Comparison of ENCODE assay signal across 9 cellular contexts in the genomic region with DNA sequence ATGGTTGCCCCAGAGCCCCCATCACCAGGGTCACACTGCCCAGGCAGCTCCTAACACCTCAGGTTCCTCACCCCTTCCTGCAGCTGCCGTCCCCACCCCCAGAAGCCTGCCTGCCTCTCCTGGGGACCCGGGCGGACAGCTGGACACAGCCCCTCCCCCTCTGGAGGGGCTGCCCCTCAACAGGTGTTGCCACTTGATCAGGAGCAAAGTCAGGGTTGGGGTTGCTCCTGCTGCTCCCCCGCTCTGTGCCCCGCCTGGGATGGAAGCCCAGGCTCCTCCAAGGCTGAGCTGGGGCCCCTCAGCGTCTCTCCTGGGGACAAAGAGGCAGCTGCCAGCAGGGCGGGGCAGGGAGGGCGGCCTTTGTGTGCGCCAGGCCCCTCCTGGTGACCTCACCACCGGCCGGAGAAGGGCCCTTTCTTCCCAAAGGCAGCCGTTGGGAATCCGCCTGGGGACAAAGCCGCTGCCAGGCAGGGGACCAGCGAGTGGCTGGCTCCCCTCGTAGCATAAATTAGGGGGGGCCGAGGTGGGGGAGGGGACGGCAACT. TPM values are rescaled to one million over a fixed set of nuclear protein-coding genes. Genes with fewer than 3 reads are reported as not detected.
DNase-seq lines count a peak whose midpoint lies in the region; ATAC-seq, FAIRE-seq and TF ChIP-seq lines count a peak whose summit lies in the region.
"Had no signal": no experiment of that assay in that cellular context is flagged by ENCODE, and none has a peak within 500 bp of the region (broad histone marks: within the 10 kb centered on the region; RNA-seq: fewer than 3 reads in every experiment).

No MANE protein-coding gene starts in this region.

- H3K4me1 ChIP-seq in heart right ventricle (peaks cover 53 to 88% (median 69%) of the 10 kb centered on the region in 9 donors), small intestine (ENCODE audit: control insufficient read depth in 2 of 2, insufficient read depth in 1 of 2, low read depth in 1 of 2, low read length in 1 of 2) (peaks cover 0 to 3% of the 10 kb centered on the region in 2 donors)

- DNase-seq in DMS53 treated with DMSO at 0.1 percent for 48 hours (lab: John Stamatoyannopoulos, UW; ENCODE audit: unreplicated experiment): peak; percentile 27
- DNase-seq in NCI-H345 treated with DMSO at 0.1 percent for 48 hours (lab: John Stamatoyannopoulos, UW; ENCODE audit: unreplicated experiment): peak; percentile 13
- peak; percentile 50 to 71 for DNase-seq in heart right ventricle
- peak; percentile 71 for DNase-seq in progenitor cell of endocrine pancreas (ENCODE audit: low spot score, unreplicated experiment)
- DNase-seq in small intestine: no peak
- DNase-seq in effector CD4-positive, alpha-beta T cell: no peak
- DNase-seq in activated naive CD4-positive, alpha-beta T cell treated with anti-CD3 and anti-CD28 coated beads, Interleukin-2, amount 50 U/mL, for 16 hours: no peak

- H3K9me3 Mint-ChIP-seq in progenitor cell of endocrine pancreas (ENCODE audit: low read depth): no peaks in the 10 kb centered on the region

- peak overlapping the region; percentile 84 for H3K27ac Mint-ChIP-seq in progenitor cell of endocrine pancreas

- FAIRE-seq in small intestine (lab: Jason Lieb, UNC): no peak

- H3K4me1 Mint-ChIP-seq in progenitor cell of endocrine pancreas (ENCODE audit: low read depth): no peaks in the 10 kb centered on the region

- H3K27ac ChIP-seq in heart right ventricle: peak overlapping the region in 8 of 10 donors; percentile 16 to 79 (median 65)
- H3K27ac ChIP-seq in small intestine (ENCODE audit: low read depth in 1 of 2, low read length in 1 of 2): no peak overlapping the region

- no peaks in the 10 kb centered on the region for H3K9me3 ChIP-seq in heart right ventricle
- no peaks in the 10 kb centered on the region for H3K9me3 ChIP-seq in small intestine (ENCODE audit: control insufficient read depth, low read depth)
- H3K9me3 ChIP-seq: adrenal gland had no signal

- 14 to 15% methylated on average over 18 of the region's 18 CpGs for WGBS in heart right ventricle, 2 donors
- WGBS in small intestine, 3 donors: 8 to 23% (median 16%) methylated on average over 18 of the region's 18 CpGs

- TF ChIP-seq CTCF in heart right ventricle (IDR thresholded peaks at IDR 0.05): no peak
- no peak for TF ChIP-seq CTCF in progenitor cell of endocrine pancreas (IDR thresholded peaks at IDR 0.05; ENCODE audit: unreplicated experiment)

- H3K4me3 Mint-ChIP-seq in progenitor cell of endocrine pancreas (ENCODE audit: low read depth): no peak overlapping the region

- intact Hi-C loops in heart right ventricle (cut with DNase I): no loop called here

- no peaks in the 10 kb centered on the region for H3K27me3 Mint-ChIP-seq in progenitor cell of endocrine pancreas

- ATAC-seq in heart right ventricle (peak in 7 of 8 donors; percentile 9 to 47 (median 33)), HG02678 (IDR thresholded peaks at IDR 0.05; ENCODE audit: unreplicated experiment) (no peak)

- H3K36me3 ChIP-seq in heart right ventricle: no peaks in the 10 kb centered on the region
- no peaks in the 10 kb centered on the region for H3K36me3 ChIP-seq in small intestine (ENCODE audit: control insufficient read depth in 2 of 2, insufficient read depth in 2 of 2, low read length in 2 of 2)
- H3K36me3 ChIP-seq: adrenal gland had no signal

- H3K27me3 ChIP-seq in heart right ventricle (no peaks in the 10 kb centered on the region), small intestine (ENCODE audit: control insufficient read depth in 2 of 2, insufficient read depth in 2 of 2, low read length in 2 of 2) (no peaks in the 10 kb centered on the region)
- H3K27me3 ChIP-seq: adrenal gland had no signal

- no peaks in the 10 kb centered on the region for H3K36me3 Mint-ChIP-seq in progenitor cell of endocrine pancreas (ENCODE audit: insufficient read depth)

- H3K4me3 ChIP-seq in heart right ventricle (peak overlapping the region in 2 of 10 donors; percentile 12 to 21), small intestine (ENCODE audit: low read depth in 1 of 2, low read length in 2 of 2) (no peak overlapping the region)
- H3K4me3 ChIP-seq: adrenal gland had no signal

RNA-seq across cellular contexts. Expression of gene TRMT61A, which starts 13.6 kb away (rescaled TPM):
- total RNA-seq in heart right ventricle (1 to 10 TPM; 2.9 to 7.5 (median 3.8) TPM), progenitor cell of endocrine pancreas (10.3 and 10.7 TPM in 2 replicates)
- polyA plus RNA-seq in heart right ventricle (10 to 100 TPM in 1 of 2 donors, 1 to 10 TPM in 1; 8.6 to 14.7 TPM), small intestine (10 to 100 TPM in 1 of 3 donors, 1 to 10 TPM in 2; 4.9 to 16.5 (median 7.3) TPM)

RNA-seq across cellular contexts. Expression of gene BAG5, which starts 19.8 kb away (rescaled TPM):
- 10 to 100 TPM; 14.0 to 19.7 (median 16.8) TPM for total RNA-seq in heart right ventricle
- polyA plus RNA-seq in heart right ventricle: 1 to 10 TPM; 5.0 to 9.9 TPM
- total RNA-seq in progenitor cell of endocrine pancreas: 23.5 and 24.7 TPM in 2 replicates
- polyA plus RNA-seq in small intestine: 10 to 100 TPM in 2 of 3 donors, 1 to 10 TPM in 1; 8.5 to 14.2 (median 11.1) TPM

RNA-seq across cellular contexts. Expression of gene CKB, which starts 20.0 kb away (rescaled TPM):
- total RNA-seq in heart right ventricle (100 to 1,000 TPM; 273 to 896 (median 534) TPM), progenitor cell of endocrine pancreas (929 and 983 TPM in 2 replicates)
- polyA plus RNA-seq in heart right ventricle (1,000 to 10,000 TPM in 1 of 2 donors, 100 to 1,000 TPM in 1; 717 to 1,062 TPM), small intestine (10 to 100 TPM; 36.7 to 84.6 (median 60.8) TPM)

RNA-seq across cellular contexts. Expression of gene COA8, which starts 20.1 kb away (rescaled TPM):
- total RNA-seq in heart right ventricle (10 to 100 TPM; 33.3 to 53.9 (median 40.3) TPM), progenitor cell of endocrine pancreas (45.1 and 46.3 TPM in 2 replicates)
- polyA plus RNA-seq in heart right ventricle (100 to 1,000 TPM in 1 of 2 donors, 10 to 100 TPM in 1; 51.6 to 141 TPM), small intestine (10 to 100 TPM; 33.0 to 68.7 (median 56.5) TPM)

Comparison
In these comparisons a context has a peak if more than half of its experiments do, and no peak if none do; other contexts are left out.
1. DNase-seq: peak in DMS53 treated with DMSO at 0.1 percent for 48 hours (single experiment), NCI-H345 treated with DMSO at 0.1 percent for 48 hours (single experiment), heart right ventricle (2 of 2) and progenitor cell of endocrine pancreas (single experiment); none in small intestine (single experiment), effector CD4-positive, alpha-beta T cell (single experiment) and activated naive CD4-positive, alpha-beta T cell treated with anti-CD3 and anti-CD28 coated beads, Interleukin-2, amount 50 U/mL, for 16 hours (single experiment).
2. H3K27ac ChIP-seq: peak in heart right ventricle (8 of 10); none in small intestine (0 of 2).